ENCODE assay signal across 23 cellular contexts in genomic region chr15:25715536-25716413, GRCh38.
"Had no signal": no experiment of that assay in that cellular context is flagged by ENCODE, and none has a peak within 500 bp of the region (broad histone marks: within the 10 kb centered on the region; RNA-seq: fewer than 3 reads in every experiment).

No MANE protein-coding gene starts in this region.

- H3K4me2 ChIP-seq: smooth muscle cell had no signal

- H3K9me3 Mint-ChIP-seq: activated naive CD4-positive, alpha-beta T cell treated with anti-CD3 and anti-CD28 coated beads, Interleukin-2, amount 10 ng/mL, durations not matched to agents 7 days and 5 days; activated T-cell treated with anti-CD3 and anti-CD28 coated beads, Interleukin-2, amount 50 U/mL, for 72 hours; effector memory CD8-positive, alpha-beta T cell; natural killer cell treated with Interleukin-12 subunit alpha and Interleukin-12 subunit beta and Interleukin-15 and Interleukin-18, amount 100 ng/mL, for 72 hours had no signal

- ATAC-seq: activated T-cell treated with anti-CD3 and anti-CD28 coated beads, Interleukin-2, amount 50 U/mL, for 72 hours; body of pancreas; effector memory CD8-positive, alpha-beta T cell; left ventricle myocardium superior; natural killer cell treated with Interleukin-12 subunit alpha and Interleukin-12 subunit beta and Interleukin-15 and Interleukin-18, amount 100 ng/mL, for 72 hours; sciatic nerve; T-helper 17 cell had no signal

- DNase-seq: activated CD4-positive, alpha-beta T cell treated with anti-CD3 and anti-CD28 coated beads for 4 hours; activated CD4-positive, alpha-beta T cell treated with anti-CD3 and anti-CD28 coated beads, Interleukin-2, amount 50 U/mL, for 48 hours; activated CD4-positive, CD25-positive, alpha-beta regulatory T cell; activated CD8-positive, alpha-beta memory T cell treated with anti-CD3 and anti-CD28 coated beads, Interleukin-2, amount 50 U/mL, for 48 hours; activated naive CD4-positive, alpha-beta T cell treated with anti-CD3 and anti-CD28 coated beads, Interleukin-2, amount 10 ng/mL, durations not matched to agents 7 days and 5 days; activated T-cell treated with anti-CD3 and anti-CD28 coated beads, Interleukin-2, amount 50 U/mL, for 72 hours; anterior cingulate cortex; caudate nucleus; effector memory CD8-positive, alpha-beta T cell; hypothalamus; left ventricle myocardium superior; nucleus accumbens; stimulated activated CD4-positive, alpha-beta T cell treated with anti-CD3 and anti-CD28 coated beads, Interleukin-2, amount 100 ng/mL, for 48 hours; stimulated activated CD8-positive, alpha-beta memory T cell treated with anti-CD3 and anti-CD28 coated beads, Interleukin-4, amount 100 ng/mL, for 48 hours; stimulated activated naive CD4-positive, alpha-beta T cell; SW 1271; T-helper 17 cell; testis had no signal

- H3K36me3 Mint-ChIP-seq: natural killer cell treated with Interleukin-12 subunit alpha and Interleukin-12 subunit beta and Interleukin-15 and Interleukin-18, amount 100 ng/mL, for 72 hours had no signal

- H3K4me3 ChIP-seq: body of pancreas, esophagus muscularis mucosa, smooth muscle cell, testis had no signal

- H3K4me3 Mint-ChIP-seq: activated naive CD4-positive, alpha-beta T cell treated with anti-CD3 and anti-CD28 coated beads, Interleukin-2, amount 10 ng/mL, durations not matched to agents 7 days and 5 days; activated T-cell treated with anti-CD3 and anti-CD28 coated beads, Interleukin-2, amount 50 U/mL, for 72 hours; effector memory CD8-positive, alpha-beta T cell; natural killer cell treated with Interleukin-12 subunit alpha and Interleukin-12 subunit beta and Interleukin-15 and Interleukin-18, amount 100 ng/mL, for 72 hours; T-helper 17 cell had no signal

- H3K27ac Mint-ChIP-seq: activated T-cell treated with anti-CD3 and anti-CD28 coated beads, Interleukin-2, amount 50 U/mL, for 72 hours; effector memory CD8-positive, alpha-beta T cell; natural killer cell treated with Interleukin-12 subunit alpha and Interleukin-12 subunit beta and Interleukin-15 and Interleukin-18, amount 100 ng/mL, for 72 hours; T-helper 17 cell had no signal

- H3K27me3 ChIP-seq: body of pancreas, esophagus muscularis mucosa, testis had no signal

- H3K4me1 ChIP-seq: body of pancreas, testis had no signal

- H3K9me3 ChIP-seq: body of pancreas, esophagus muscularis mucosa, testis had no signal

- H3K27me3 Mint-ChIP-seq: activated naive CD4-positive, alpha-beta T cell treated with anti-CD3 and anti-CD28 coated beads, Interleukin-2, amount 10 ng/mL, durations not matched to agents 7 days and 5 days; effector memory CD8-positive, alpha-beta T cell; natural killer cell treated with Interleukin-12 subunit alpha and Interleukin-12 subunit beta and Interleukin-15 and Interleukin-18, amount 100 ng/mL, for 72 hours; T-helper 17 cell had no signal

- H3K4me1 Mint-ChIP-seq: activated naive CD4-positive, alpha-beta T cell treated with anti-CD3 and anti-CD28 coated beads, Interleukin-2, amount 10 ng/mL, durations not matched to agents 7 days and 5 days had no signal

- H3K27ac ChIP-seq: body of pancreas, esophagus muscularis mucosa, testis had no signal
